In the genomic region with DNA sequence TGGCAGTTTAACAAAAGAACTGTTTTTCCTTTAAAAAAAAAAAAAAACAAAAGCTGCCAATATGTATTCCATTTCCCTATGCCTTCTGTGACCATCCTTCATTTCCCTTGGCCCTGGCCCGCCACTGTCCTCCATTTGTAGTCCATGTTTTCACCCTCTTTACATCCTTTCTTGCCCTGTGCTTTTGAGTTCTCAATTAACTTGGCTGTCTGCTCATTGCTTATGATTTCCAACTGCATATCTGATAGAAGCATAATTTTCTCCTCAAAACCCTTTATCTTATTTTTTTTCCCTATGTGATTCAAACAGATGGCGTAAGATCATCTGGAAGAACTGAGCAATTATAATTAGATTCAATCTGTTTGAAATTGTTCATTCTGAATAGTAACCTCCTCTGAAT, we compare ENCODE assay signal across 20 cellular contexts.
"Had no signal": no experiment of that assay in that cellular context is flagged by ENCODE, and none has a peak within 500 bp of the region (broad histone marks: within the 10 kb centered on the region; RNA-seq: fewer than 3 reads in every experiment).

No MANE protein-coding gene starts in this region.

- H3K4me3 Mint-ChIP-seq: T-cell had no signal

- H3K27me3 Mint-ChIP-seq: T-cell had no signal

- H3K36me3 Mint-ChIP-seq: T-cell had no signal

- H3K4me1 Mint-ChIP-seq: T-cell had no signal

- H3K27ac ChIP-seq: RWPE1 had no signal

- H3K9me3 ChIP-seq: SK-N-SH had no signal

- H3K27ac Mint-ChIP-seq: T-cell had no signal

- DNase-seq: KBM-7, MV-4-11, NCI-H1048, NCI-H1105, NCI-H1417, NCI-H1436 treated with DMSO at 0.1 percent for 48 hours, NCI-H187, NCI-H2029, NCI-H2081 treated with DMSO at 0.1 percent for 48 hours, NCI-H510A, NCI-H524 treated with DMSO at 0.1 percent for 48 hours, NCI-H69, NCI-H774, PC-3, SHP77, SK-N-SH, SW 1271, T-cell had no signal

- H3K9ac ChIP-seq: SK-N-SH had no signal

- ATAC-seq: Panc1, PC-3, T-cell had no signal

- H3K4me2 ChIP-seq: SK-N-SH had no signal
